Comparison of ENCODE assay signal across 23 cellular contexts in genomic region chr16:4395055-4395726, GRCh38. TPM values are rescaled to one million over a fixed set of nuclear protein-coding genes. Genes with fewer than 3 reads are reported as not detected.
A peak's percentile ranks its signal among the peaks of the same experiment; 100 is the strongest.
DNase-seq lines count a peak whose midpoint lies in the region; ATAC-seq, FAIRE-seq and TF ChIP-seq lines count a peak whose summit lies in the region.
"Had no signal": no experiment of that assay in that cellular context is flagged by ENCODE, and none has a peak within 500 bp of the region (broad histone marks: within the 10 kb centered on the region; RNA-seq: fewer than 3 reads in every experiment).

No MANE protein-coding gene starts in this region.

- no peaks in the 10 kb centered on the region for H3K27me3 Mint-ChIP-seq in activated naive CD8-positive, alpha-beta T cell treated with anti-CD3 and anti-CD28 coated beads, Interleukin-2, amount 10 ng/mL, durations not matched to agents 7 days and 5 days
- H3K27me3 Mint-ChIP-seq in activated naive CD8-positive, alpha-beta T cell treated with anti-CD3 and anti-CD28 coated beads for 36 hours, result no peaks in the 10 kb centered on the region

- H3K9me2 ChIP-seq in Karpas-422 (replicated peaks; ENCODE audit: insufficient read depth, low read length), result no peaks in the 10 kb centered on the region

- no peak overlapping the region for H2AFZ ChIP-seq in Karpas-422 (ENCODE audit: low read length)

- H3K4me1 ChIP-seq in Karpas-422 (ENCODE audit: low read length) (no peaks in the 10 kb centered on the region), kidney (ENCODE audit: control insufficient read depth in 1 of 2, insufficient read depth in 1 of 2, low read depth in 1 of 2, low read length in 2 of 2) (peaks cover 0 to 11% of the 10 kb centered on the region in 2 donors)

- H3K36me3 Mint-ChIP-seq in activated naive CD8-positive, alpha-beta T cell treated with anti-CD3 and anti-CD28 coated beads, Interleukin-2, amount 10 ng/mL, durations not matched to agents 7 days and 5 days, result peaks cover 10% of the 10 kb centered on the region
- peaks cover 11% of the 10 kb centered on the region for H3K36me3 Mint-ChIP-seq in activated naive CD8-positive, alpha-beta T cell treated with anti-CD3 and anti-CD28 coated beads for 36 hours
- H3K36me3 Mint-ChIP-seq in stimulated activated effector memory CD8-positive, alpha-beta T cell treated with anti-CD3 and anti-CD28 coated beads, Interleukin-12 subunit alpha, Interleukin-12 subunit beta, amount 100 ng/mL, for 72 hours, result peaks cover 80% of the 10 kb centered on the region

- no peak for FAIRE-seq in kidney (lab: Jason Lieb, UNC)

- H3K4me3 ChIP-seq in Karpas-422 (ENCODE audit: low read length) (no peak overlapping the region), kidney (ENCODE audit: low read length in 2 of 2) (no peak overlapping the region)
- H3K4me3 ChIP-seq: ascending aorta, upper lobe of right lung had no signal

- DNase-seq in activated naive CD8-positive, alpha-beta T cell treated with anti-CD3 and anti-CD28 coated beads, Interleukin-2, amount 10 ng/mL, durations not matched to agents 7 days and 5 days, result no peak
- DNase-seq in activated naive CD8-positive, alpha-beta T cell treated with anti-CD3 and anti-CD28 coated beads for 36 hours, result no peak
- DNase-seq in Karpas-422, result peak; percentile 37
- DNase-seq in kidney, result peak; percentile 54
- DNase-seq in stimulated activated effector memory CD8-positive, alpha-beta T cell treated with anti-CD3 and anti-CD28 coated beads, Interleukin-12 subunit alpha, Interleukin-12 subunit beta, amount 100 ng/mL, for 72 hours (ENCODE audit: low spot score in 2 of 2), result no peak
- no peak for DNase-seq in KG1 (lab: John Stamatoyannopoulos, UW)
- no peak for DNase-seq in NCI-H226
- no peak for DNase-seq in sciatic nerve (ENCODE audit: low spot score)
- DNase-seq: activated CD4-positive, alpha-beta T cell treated with anti-CD3 and anti-CD28 coated beads, Interleukin-2, amount 50 U/mL, for 1 hour; C1 segment of cervical spinal cord; cerebellar nuclear complex; DMS53; foreskin melanocyte; GF-D8; kidney glomerular epithelial cell; NCI-H1436 treated with DMSO at 0.1 percent for 48 hours; NCI-H526 treated with DMSO at 0.1 percent for 48 hours; stimulated activated CD4-positive, alpha-beta T cell treated with anti-CD3 and anti-CD28 coated beads, Interleukin-4, amount 100 ng/mL, for 4 hours; SW 1271; upper lobe of right lung had no signal

- no peaks in the 10 kb centered on the region for H3K9me3 Mint-ChIP-seq in activated naive CD8-positive, alpha-beta T cell treated with anti-CD3 and anti-CD28 coated beads, Interleukin-2, amount 10 ng/mL, durations not matched to agents 7 days and 5 days
- no peaks in the 10 kb centered on the region for H3K9me3 Mint-ChIP-seq in activated naive CD8-positive, alpha-beta T cell treated with anti-CD3 and anti-CD28 coated beads for 36 hours
- no peaks in the 10 kb centered on the region for H3K9me3 Mint-ChIP-seq in stimulated activated effector memory CD8-positive, alpha-beta T cell treated with anti-CD3 and anti-CD28 coated beads, Interleukin-12 subunit alpha, Interleukin-12 subunit beta, amount 100 ng/mL, for 72 hours

- no peak overlapping the region for H3K4me2 ChIP-seq in Karpas-422 (ENCODE audit: low read depth, low read length, poor library complexity, severe bottlenecking)

- H3K4me3 Mint-ChIP-seq in activated naive CD8-positive, alpha-beta T cell treated with anti-CD3 and anti-CD28 coated beads, Interleukin-2, amount 10 ng/mL, durations not matched to agents 7 days and 5 days, result no peak overlapping the region
- H3K4me3 Mint-ChIP-seq in activated naive CD8-positive, alpha-beta T cell treated with anti-CD3 and anti-CD28 coated beads for 36 hours, result no peak overlapping the region
- H3K4me3 Mint-ChIP-seq in stimulated activated effector memory CD8-positive, alpha-beta T cell treated with anti-CD3 and anti-CD28 coated beads, Interleukin-12 subunit alpha, Interleukin-12 subunit beta, amount 100 ng/mL, for 72 hours, result no peak overlapping the region

- intact Hi-C loops in kidney (cut with DNase I), result no loop called here
- intact Hi-C loops in sciatic nerve (cut with DNase I), result no loop called here

- H3K9ac ChIP-seq in Karpas-422 (ENCODE audit: low read length), result no peak overlapping the region
- H3K9ac ChIP-seq in kidney (ENCODE audit: low read length in 2 of 2), result no peak overlapping the region

- no peaks in the 10 kb centered on the region for H4K20me1 ChIP-seq in Karpas-422 (ENCODE audit: insufficient read depth, low read depth, low read length)

- ATAC-seq in activated naive CD8-positive, alpha-beta T cell treated with anti-CD3 and anti-CD28 coated beads, Interleukin-2, amount 10 ng/mL, durations not matched to agents 7 days and 5 days (ENCODE audit: low read depth), result no peak
- no peak for ATAC-seq in stimulated activated effector memory CD8-positive, alpha-beta T cell treated with anti-CD3 and anti-CD28 coated beads, Interleukin-12 subunit alpha, Interleukin-12 subunit beta, amount 100 ng/mL, for 72 hours
- no peak for ATAC-seq in sciatic nerve
- ATAC-seq: upper lobe of right lung had no signal

- peak overlapping the region; percentile 66 for H3K27ac Mint-ChIP-seq in activated naive CD8-positive, alpha-beta T cell treated with anti-CD3 and anti-CD28 coated beads, Interleukin-2, amount 10 ng/mL, durations not matched to agents 7 days and 5 days
- H3K27ac Mint-ChIP-seq in activated naive CD8-positive, alpha-beta T cell treated with anti-CD3 and anti-CD28 coated beads for 36 hours, result no peak overlapping the region
- H3K27ac Mint-ChIP-seq in stimulated activated effector memory CD8-positive, alpha-beta T cell treated with anti-CD3 and anti-CD28 coated beads, Interleukin-12 subunit alpha, Interleukin-12 subunit beta, amount 100 ng/mL, for 72 hours, result peak overlapping the region; percentile 60

- H3K27ac ChIP-seq in Karpas-422 (ENCODE audit: low read length) (no peak overlapping the region), kidney (ENCODE audit: low read depth in 2 of 2, low read length in 2 of 2) (no peak overlapping the region)
- H3K27ac ChIP-seq: HL-60, neutrophil, upper lobe of right lung had no signal

- H3K9me3 ChIP-seq in Karpas-422 (ENCODE audit: low read length) (no peaks in the 10 kb centered on the region), kidney (ENCODE audit: control insufficient read depth in 1 of 2, low read length in 2 of 2) (no peaks in the 10 kb centered on the region)
- H3K9me3 ChIP-seq: ascending aorta, neutrophil, upper lobe of right lung had no signal

- POLR2A ChIA-PET in activated naive CD8-positive, alpha-beta T cell treated with anti-CD3 and anti-CD28 coated beads, Interleukin-2, amount 10 ng/mL, durations not matched to agents 7 days and 5 days (lab: Charles Lee), result no interaction called here

- 0 out of 2 replicates have a peak, but pooled peaks cover 2% of the 10 kb centered on the region for H3K79me2 ChIP-seq in Karpas-422 (ENCODE audit: low read length)

- no peak for TF ChIP-seq CTCF in kidney (IDR thresholded peaks at IDR 0.05; ENCODE audit: borderline replicate concordance, extremely low read depth, insufficient read depth)

- H3K27me3 ChIP-seq in Karpas-422 (ENCODE audit: low read length), result no peaks in the 10 kb centered on the region
- H3K27me3 ChIP-seq: ascending aorta, neutrophil, upper lobe of right lung had no signal

- H3K36me3 ChIP-seq in Karpas-422 (ENCODE audit: insufficient read depth, low read length), result peaks cover 9% of the 10 kb centered on the region; the same call in 1 of the 2 replicates
- peaks cover 0 to 3% of the 10 kb centered on the region in 2 donors for H3K36me3 ChIP-seq in kidney (ENCODE audit: control insufficient read depth in 1 of 2, insufficient read depth in 2 of 2, low read length in 2 of 2)

- peaks cover 4% of the 10 kb centered on the region for H3K4me1 Mint-ChIP-seq in activated naive CD8-positive, alpha-beta T cell treated with anti-CD3 and anti-CD28 coated beads, Interleukin-2, amount 10 ng/mL, durations not matched to agents 7 days and 5 days
- H3K4me1 Mint-ChIP-seq in activated naive CD8-positive, alpha-beta T cell treated with anti-CD3 and anti-CD28 coated beads for 36 hours, result peaks cover 2% of the 10 kb centered on the region
- H3K4me1 Mint-ChIP-seq in stimulated activated effector memory CD8-positive, alpha-beta T cell treated with anti-CD3 and anti-CD28 coated beads, Interleukin-12 subunit alpha, Interleukin-12 subunit beta, amount 100 ng/mL, for 72 hours, result peaks cover 16% of the 10 kb centered on the region

RNA-seq across cellular contexts. Expression of gene CORO7, which starts 21.2 kb away (rescaled TPM):
- 100 to 1,000 TPM; 168 to 186 TPM for total RNA-seq in activated naive CD8-positive, alpha-beta T cell treated with anti-CD3 and anti-CD28 coated beads, Interleukin-2, amount 10 ng/mL, durations not matched to agents 7 days and 5 days
- 10 to 100 TPM; 66.2 to 73.1 TPM for total RNA-seq in activated naive CD8-positive, alpha-beta T cell treated with anti-CD3 and anti-CD28 coated beads for 36 hours
- total RNA-seq in Karpas-422 (2014; rRNA removed; shearing (Covaris generic); ENCODE audit: low replicate concordance), result 46.2 and 84.9 TPM in 2 replicates
- 50.1 TPM for total RNA-seq in kidney
- 9.8 TPM for polyA plus RNA-seq in kidney (ENCODE audit: insufficient read depth, low read depth, low replicate concordance)
- total RNA-seq in sciatic nerve, result 51.5 TPM

RNA-seq across cellular contexts. Expression of gene VASN, which starts 23.5 kb away (rescaled TPM):
- under 1 TPM; 0.11 to 0.20 TPM for total RNA-seq in activated naive CD8-positive, alpha-beta T cell treated with anti-CD3 and anti-CD28 coated beads, Interleukin-2, amount 10 ng/mL, durations not matched to agents 7 days and 5 days
- under 1 TPM in 1 of 2 experiments, not detected in 1; 0.08 TPM for total RNA-seq in activated naive CD8-positive, alpha-beta T cell treated with anti-CD3 and anti-CD28 coated beads for 36 hours
- total RNA-seq in Karpas-422 (2014; rRNA removed; shearing (Covaris generic); ENCODE audit: low replicate concordance), result 4.1 and 8.9 TPM in 2 replicates
- total RNA-seq in kidney, result 82.7 TPM
- 75.7 TPM for polyA plus RNA-seq in kidney (ENCODE audit: insufficient read depth, low read depth, low replicate concordance)
- 38.4 TPM for total RNA-seq in sciatic nerve

RNA-seq across cellular contexts. Expression of gene DNAJA3, which starts 30.5 kb away (rescaled TPM):
- 10 to 100 TPM; 52.2 to 62.2 TPM for total RNA-seq in activated naive CD8-positive, alpha-beta T cell treated with anti-CD3 and anti-CD28 coated beads, Interleukin-2, amount 10 ng/mL, durations not matched to agents 7 days and 5 days
- total RNA-seq in activated naive CD8-positive, alpha-beta T cell treated with anti-CD3 and anti-CD28 coated beads for 36 hours, result 100 to 1,000 TPM; 103 to 107 TPM
- 56.5 and 74.7 TPM in 2 replicates for total RNA-seq in Karpas-422 (2014; rRNA removed; shearing (Covaris generic); ENCODE audit: low replicate concordance)
- total RNA-seq in kidney (41.1 TPM), sciatic nerve (27.8 TPM)
- polyA plus RNA-seq in kidney (ENCODE audit: insufficient read depth, low read depth, low replicate concordance), result 49.4 TPM

RNA-seq across cellular contexts. Expression of gene PAM16, which starts 44.1 kb away (rescaled TPM):
- total RNA-seq in activated naive CD8-positive, alpha-beta T cell treated with anti-CD3 and anti-CD28 coated beads, Interleukin-2, amount 10 ng/mL, durations not matched to agents 7 days and 5 days, result 10 to 100 TPM; 42.5 to 50.0 TPM
- 10 to 100 TPM; 73.0 to 73.9 TPM for total RNA-seq in activated naive CD8-positive, alpha-beta T cell treated with anti-CD3 and anti-CD28 coated beads for 36 hours
- total RNA-seq in Karpas-422 (2014; rRNA removed; shearing (Covaris generic); ENCODE audit: low replicate concordance), result 65.6 and 126 TPM in 2 replicates
- total RNA-seq in kidney (29.4 TPM), sciatic nerve (37.8 TPM)
- 61.1 TPM for polyA plus RNA-seq in kidney (ENCODE audit: insufficient read depth, low read depth, low replicate concordance)

Comparison
In these comparisons a context has a peak if more than half of its experiments do, and no peak if none do; other contexts are left out.
1. DNase-seq: peak in Karpas-422 (single experiment) and kidney (single experiment); none in activated naive CD8-positive, alpha-beta T cell treated with anti-CD3 and anti-CD28 coated beads, Interleukin-2, amount 10 ng/mL, durations not matched to agents 7 days and 5 days (single experiment), activated naive CD8-positive, alpha-beta T cell treated with anti-CD3 and anti-CD28 coated beads for 36 hours (single experiment), stimulated activated effector memory CD8-positive, alpha-beta T cell treated with anti-CD3 and anti-CD28 coated beads, Interleukin-12 subunit alpha, Interleukin-12 subunit beta, amount 100 ng/mL, for 72 hours (0 of 2), KG1 (single experiment), NCI-H226 (single experiment) and sciatic nerve (single experiment).